In the genomic region with DNA sequence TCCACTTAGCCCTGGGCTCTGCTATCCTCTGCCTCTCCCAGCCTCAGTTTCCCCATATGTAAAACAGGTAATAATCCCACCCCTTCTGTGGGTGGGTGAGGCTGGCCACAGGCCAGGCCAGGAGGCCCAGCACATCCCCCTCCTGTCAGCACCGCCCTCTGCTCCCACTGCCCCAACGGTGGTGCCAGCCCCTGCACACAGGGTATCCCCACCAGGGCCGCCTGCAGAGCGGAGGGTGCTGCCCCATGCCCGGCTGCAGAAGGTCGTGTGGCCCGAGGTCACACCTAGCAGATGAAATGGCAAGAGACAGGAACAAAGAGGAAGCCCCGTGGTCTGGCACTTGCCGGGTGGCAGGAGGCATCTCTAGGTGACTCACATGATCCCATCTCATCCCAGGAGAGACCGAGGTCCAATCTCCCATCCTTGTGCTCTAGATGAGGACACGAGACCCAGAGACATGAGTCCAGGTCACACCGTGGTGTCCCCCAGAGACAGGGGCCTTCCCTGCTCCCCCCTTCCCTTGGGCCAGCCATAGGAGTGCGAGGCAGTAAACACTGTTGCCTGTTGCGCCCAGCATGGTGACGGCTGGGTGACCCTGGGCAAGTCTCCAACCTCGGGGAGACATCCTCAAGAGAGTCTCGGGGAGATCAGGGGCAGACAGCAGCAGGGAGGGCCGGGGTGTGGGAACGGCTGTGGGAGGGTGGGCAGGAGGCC, we compare ENCODE assay signal across 1 cellular context.
TF ChIP-seq lines count a peak whose summit lies in the region.

No MANE protein-coding gene starts in this region.

TF ChIP-seq in HepG2, 621 proteins besides CTCF, POLR2A, EP300 and RAD21 (continued from another document):
- peak; percentile 18 for TF ChIP-seq RBM39 (IDR thresholded peaks at IDR 0.05; ENCODE audit: low read depth, low read length, poor library complexity, severe bottlenecking)
- TF ChIP-seq SMC3 (IDR thresholded peaks at IDR 0.05; ENCODE audit: low read length), result no peak
- TF ChIP-seq ZNF556 (CRISPR knock-in tag; IDR thresholded peaks at IDR 0.05; ENCODE audit: borderline replicate concordance), result no peak
- no peak for TF ChIP-seq PLSCR1 (CRISPR knock-in tag; IDR thresholded peaks at IDR 0.05; ENCODE audit: borderline replicate concordance)
- no peak for TF ChIP-seq SP2 (CRISPR knock-in tag; IDR thresholded peaks at IDR 0.05)
- TF ChIP-seq GLI4 (CRISPR knock-in tag; IDR thresholded peaks at IDR 0.05; ENCODE audit: borderline replicate concordance), result 0 out of 2 replicates have a peak, but pooled peaks have one; percentile 0
- no peak for TF ChIP-seq MIXL1 (CRISPR knock-in tag; IDR thresholded peaks at IDR 0.05)
